8 cellular contexts compared by ENCODE assay signal in genomic region chr1:245156736-245157505, GRCh38. TPM values are rescaled to one million over a fixed set of nuclear protein-coding genes. Genes with fewer than 3 reads are reported as not detected.
DNase-seq lines count a peak whose midpoint lies in the region; ATAC-seq and TF ChIP-seq lines count a peak whose summit lies in the region.

No MANE protein-coding gene starts in this region.

- DNase-seq in HuH-7.5 (ENCODE audit: low spot score) (peak; percentile 60), right cardiac atrium (peak in 1 of 3 donors; percentile 57), sigmoid colon (no peak), mesenteric fat pad (ENCODE audit: low spot score) (no peak), NCI-H1694 treated with DMSO at 0.1 percent for 48 hours (lab: John Stamatoyannopoulos, UW) (no peak)

- peak overlapping the region; percentile 92 for H3K4me2 ChIP-seq in DOHH2 (ENCODE audit: low read length)

- H3K9me3 ChIP-seq in DOHH2 (ENCODE audit: control insufficient read depth, insufficient read depth, low read length) (no peaks in the 10 kb centered on the region), right cardiac atrium (ENCODE audit: control insufficient read depth, low read length) (no peaks in the 10 kb centered on the region), sigmoid colon (no peaks in the 10 kb centered on the region)

- TF ChIP-seq CTCF in DOHH2 (IDR thresholded peaks at IDR 0.05; ENCODE audit: low read depth, low read length, poor library complexity, severe bottlenecking) (no peak), WI38 (IDR thresholded peaks at IDR 0.05; ENCODE audit: low read depth, low read length) (no peak), sigmoid colon (IDR thresholded peaks at IDR 0.05) (no peak)

- H3K36me3 ChIP-seq in DOHH2 (ENCODE audit: control insufficient read depth, low read length) = no peaks in the 10 kb centered on the region
- H3K36me3 ChIP-seq in sigmoid colon = no peaks in the 10 kb centered on the region

- H4K20me1 ChIP-seq in DOHH2 (ENCODE audit: control insufficient read depth, insufficient read depth, low read depth, low read length) = no peaks in the 10 kb centered on the region

- intact Hi-C loops in right cardiac atrium (cut with DNase I) (loop anchor here (5.0 to 10.0 kb wide), 5 partner anchors 208 to 1338 kb away; no protein-coding TSS in a partner anchor), sigmoid colon (cut with DNase I) (loop anchor here (10.0 kb wide), 2 partner anchors 292 to 1538 kb away; partner anchors contain the start of gene HNRNPU)

- H3K4me3 ChIP-seq in DOHH2 (ENCODE audit: low read length) (peak overlapping the region; percentile 70), WI38 (ENCODE audit: low read depth, low read length) (peak overlapping the region; percentile 65), right cardiac atrium (ENCODE audit: low read length) (peak overlapping the region; percentile 55), sigmoid colon (peak overlapping the region in 3 of 4 donors; percentile 48 to 58 (median 56))

- no peaks in the 10 kb centered on the region for H3K9me2 ChIP-seq in DOHH2 (replicated peaks; ENCODE audit: control insufficient read depth, low read length)

- no peaks in the 10 kb centered on the region for H3F3A ChIP-seq in DOHH2 (ENCODE audit: control insufficient read depth, insufficient read depth)

- TF ChIP-seq POLR2A in sigmoid colon (IDR thresholded peaks at IDR 0.05) = no peak

- peaks cover 72% of the 10 kb centered on the region for H3K27me3 ChIP-seq in DOHH2 (ENCODE audit: control insufficient read depth, low read length)
- no peaks in the 10 kb centered on the region for H3K27me3 ChIP-seq in right cardiac atrium (ENCODE audit: control insufficient read depth, insufficient read depth)
- peaks cover 10 to 64% (median 36%) of the 10 kb centered on the region in 3 donors for H3K27me3 ChIP-seq in sigmoid colon

- no peak overlapping the region for H3K27ac ChIP-seq in DOHH2 (ENCODE audit: low read depth, low read length)
- H3K27ac ChIP-seq in right cardiac atrium (ENCODE audit: low read length) = no peak overlapping the region
- peak overlapping the region in 1 of 4 donors; percentile 22 for H3K27ac ChIP-seq in sigmoid colon

- H3K4me1 ChIP-seq in DOHH2 (ENCODE audit: control insufficient read depth, low read length) (peaks cover 42% of the 10 kb centered on the region), right cardiac atrium (ENCODE audit: control insufficient read depth, insufficient read depth, low read length) (no peaks in the 10 kb centered on the region), sigmoid colon (peaks cover 0 to 42% (median 41%) of the 10 kb centered on the region in 4 donors)

- H3K79me2 ChIP-seq in DOHH2 (ENCODE audit: control insufficient read depth, low read length) = no peaks in the 10 kb centered on the region

- 6% methylated on average over 44 of the region's 44 CpGs for WGBS in right cardiac atrium
- 2 to 6% methylated on average over 44 of the region's 44 CpGs for WGBS in sigmoid colon, 2 donors

- ATAC-seq in right cardiac atrium = no peak
- no peak for ATAC-seq in GM18907 (IDR thresholded peaks at IDR 0.05; ENCODE audit: unreplicated experiment)

- no peak for TF ChIP-seq EP300 in sigmoid colon (IDR thresholded peaks at IDR 0.05)

RNA-seq across cellular contexts. Expression of gene KIF26B, which starts 2.1 kb away (rescaled TPM):
- total RNA-seq in right cardiac atrium = under 1 TPM; 0.25 to 0.41 (median 0.32) TPM
- 0.11 TPM for polyA plus RNA-seq in right cardiac atrium
- total RNA-seq in sigmoid colon = 1 to 10 TPM; 1.1 to 5.5 (median 2.1) TPM
- under 1 TPM in 2 of 3 donors, not detected in 1; under 0.01 to 0.41 TPM for polyA plus RNA-seq in sigmoid colon
- total RNA-seq in mesenteric fat pad = 0.32 TPM
